Comparison of ENCODE assay signal across 30 cellular contexts in the genomic region with DNA sequence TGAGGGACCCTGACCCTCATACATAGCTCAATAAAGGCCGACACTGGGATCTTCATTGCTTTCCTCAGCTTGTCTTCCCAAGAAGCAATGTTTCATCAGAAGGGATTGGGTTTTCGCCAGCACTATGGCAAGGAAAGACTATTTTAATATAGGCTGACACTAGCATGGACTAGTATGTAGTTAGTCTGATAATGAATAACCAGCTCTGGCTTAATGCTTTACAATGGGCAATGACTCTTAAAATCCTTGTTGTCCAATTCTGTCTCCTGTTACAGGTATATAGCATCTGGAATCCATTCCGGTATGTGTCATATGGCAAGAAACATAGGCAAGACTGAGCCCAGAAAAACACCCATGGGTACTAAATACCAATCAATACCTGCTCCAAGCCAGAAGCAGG. TPM values are rescaled to one million over a fixed set of nuclear protein-coding genes. Genes with fewer than 3 reads are reported as not detected.
"Had no signal": no experiment of that assay in that cellular context is flagged by ENCODE, and none has a peak within 500 bp of the region (broad histone marks: within the 10 kb centered on the region; RNA-seq: fewer than 3 reads in every experiment).

No MANE protein-coding gene starts in this region.

- H3K27me3 Mint-ChIP-seq: activated naive CD8-positive, alpha-beta T cell treated with anti-CD3 and anti-CD28 coated beads, Interleukin-2, amount 50 U/mL, for 24 hours; activated T-cell treated with anti-CD3 and anti-CD28 coated beads, Interleukin-2, amount 50 U/mL, for 24 hours; brain had no signal

- ATAC-seq: activated CD4-positive, CD25-positive, alpha-beta regulatory T cell treated with anti-CD3 and anti-CD28 coated beads, Interleukin-2, amount 50 U/mL, for 24 hours; activated CD8-positive, alpha-beta T cell treated with anti-CD3 and anti-CD28 coated beads, Interleukin-2, amount 10 ng/mL, durations not matched to agents 7 days and 5 days; activated naive CD4-positive, alpha-beta T cell treated with anti-CD3 and anti-CD28 coated beads, Interleukin-2, amount 50 U/mL, for 72 hours; activated naive CD8-positive, alpha-beta T cell treated with anti-CD3 and anti-CD28 coated beads, Interleukin-2, amount 50 U/mL, for 24 hours had no signal

- H3K9me3 ChIP-seq: Peyer's patch, SJCRH30, SK-N-SH had no signal

- H3K9me3 Mint-ChIP-seq: activated naive CD4-positive, alpha-beta T cell treated with anti-CD3 and anti-CD28 coated beads, Interleukin-2, amount 50 U/mL, for 72 hours; activated naive CD8-positive, alpha-beta T cell treated with anti-CD3 and anti-CD28 coated beads, Interleukin-2, amount 50 U/mL, for 24 hours; activated T-cell treated with anti-CD3 and anti-CD28 coated beads, Interleukin-2, amount 50 U/mL, for 24 hours; brain; T-helper 2 cell treated with Interferon-gamma antibody and Interleukin-4, amounts not matched to agents 5 μg/mL and 100 μg/mL, for 36 hours had no signal

- H3K4me2 ChIP-seq: KMS-11, SK-N-SH had no signal

- H3K36me3 Mint-ChIP-seq: activated naive CD4-positive, alpha-beta T cell treated with anti-CD3 and anti-CD28 coated beads, Interleukin-2, amount 50 U/mL, for 72 hours had no signal

- FAIRE-seq: astrocyte had no signal

- H3K36me3 ChIP-seq: SJCRH30 had no signal

- H3K4me1 ChIP-seq: Peyer's patch, SJCRH30 had no signal

- H3K27me3 ChIP-seq: Peyer's patch, SJCRH30 had no signal

- DNase-seq: activated CD4-positive, alpha-beta T cell treated with anti-CD3 and anti-CD28 coated beads for 4 hours; activated CD8-positive, alpha-beta memory T cell treated with anti-CD3 and anti-CD28 coated beads, Interleukin-2, amount 50 U/mL, for 48 hours; activated CD8-positive, alpha-beta T cell treated with anti-CD3 and anti-CD28 coated beads, Interleukin-2, amount 10 ng/mL, durations not matched to agents 7 days and 5 days; activated effector memory CD4-positive, alpha-beta T cell treated with anti-CD3 and anti-CD28 coated beads, Interleukin-2, amount 50 U/mL, for 16 hours; activated naive CD4-positive, alpha-beta T cell treated with Interleukin-2 at 50 U/mL for 16 hours; activated naive CD8-positive, alpha-beta T cell treated with anti-CD3 and anti-CD28 coated beads, Interleukin-2, amount 50 U/mL, for 24 hours; activated T-cell treated with anti-CD3 and anti-CD28 coated beads, Interleukin-2, amount 50 U/mL, for 24 hours; amygdala; MV-4-11; NCI-H1092 treated with DMSO at 0.1 percent for 48 hours; NCI-H1417 treated with DMSO at 0.1 percent for 48 hours; NCI-H1694; NCI-H2029; NCI-H2107; NCI-H510A treated with DMSO at 0.1 percent for 48 hours; NCI-H69; NK-92 treated with Interleukin-12 subunit alpha and Interleukin-12 subunit beta, amount 100 ng/mL, for 24 hours; Peyer's patch; Right ventricle myocardium superior; SJCRH30; SK-N-SH; T-helper 1 cell had no signal

- H3K4me3 Mint-ChIP-seq: activated CD8-positive, alpha-beta T cell treated with anti-CD3 and anti-CD28 coated beads, Interleukin-2, amount 10 ng/mL, durations not matched to agents 7 days and 5 days; activated naive CD8-positive, alpha-beta T cell treated with anti-CD3 and anti-CD28 coated beads, Interleukin-2, amount 50 U/mL, for 24 hours; activated T-cell treated with anti-CD3 and anti-CD28 coated beads, Interleukin-2, amount 50 U/mL, for 24 hours; brain; T-helper 2 cell treated with Interferon-gamma antibody and Interleukin-4, amounts not matched to agents 5 μg/mL and 100 μg/mL, for 36 hours had no signal

- H3K27ac Mint-ChIP-seq: activated CD8-positive, alpha-beta T cell treated with anti-CD3 and anti-CD28 coated beads, Interleukin-2, amount 10 ng/mL, durations not matched to agents 7 days and 5 days; activated naive CD4-positive, alpha-beta T cell treated with anti-CD3 and anti-CD28 coated beads, Interleukin-2, amount 50 U/mL, for 72 hours; activated naive CD8-positive, alpha-beta T cell treated with anti-CD3 and anti-CD28 coated beads, Interleukin-2, amount 50 U/mL, for 24 hours; activated T-cell treated with anti-CD3 and anti-CD28 coated beads, Interleukin-2, amount 50 U/mL, for 24 hours; T-helper 2 cell treated with Interferon-gamma antibody and Interleukin-4, amounts not matched to agents 5 μg/mL and 100 μg/mL, for 36 hours had no signal

- H3K9ac ChIP-seq: KMS-11, SK-N-SH had no signal

- H3K4me1 Mint-ChIP-seq: activated naive CD8-positive, alpha-beta T cell treated with anti-CD3 and anti-CD28 coated beads, Interleukin-2, amount 50 U/mL, for 24 hours; brain had no signal

- H3K4me3 ChIP-seq: Peyer's patch, SJCRH30 had no signal

- H3K27ac ChIP-seq: KMS-11, Peyer's patch, RWPE1, SJCRH30 had no signal

RNA-seq across cellular contexts. Expression of gene SYT2, which starts 15.3 kb away (rescaled TPM):
- total RNA-seq: activated CD8-positive, alpha-beta T cell treated with anti-CD3 and anti-CD28 coated beads, Interleukin-2, amount 10 ng/mL, durations not matched to agents 7 days and 5 days; activated naive CD4-positive, alpha-beta T cell treated with anti-CD3 and anti-CD28 coated beads, Interleukin-2, amount 50 U/mL, for 72 hours; MCF 10A; Right ventricle myocardium superior had no signal
